In the genomic region with DNA sequence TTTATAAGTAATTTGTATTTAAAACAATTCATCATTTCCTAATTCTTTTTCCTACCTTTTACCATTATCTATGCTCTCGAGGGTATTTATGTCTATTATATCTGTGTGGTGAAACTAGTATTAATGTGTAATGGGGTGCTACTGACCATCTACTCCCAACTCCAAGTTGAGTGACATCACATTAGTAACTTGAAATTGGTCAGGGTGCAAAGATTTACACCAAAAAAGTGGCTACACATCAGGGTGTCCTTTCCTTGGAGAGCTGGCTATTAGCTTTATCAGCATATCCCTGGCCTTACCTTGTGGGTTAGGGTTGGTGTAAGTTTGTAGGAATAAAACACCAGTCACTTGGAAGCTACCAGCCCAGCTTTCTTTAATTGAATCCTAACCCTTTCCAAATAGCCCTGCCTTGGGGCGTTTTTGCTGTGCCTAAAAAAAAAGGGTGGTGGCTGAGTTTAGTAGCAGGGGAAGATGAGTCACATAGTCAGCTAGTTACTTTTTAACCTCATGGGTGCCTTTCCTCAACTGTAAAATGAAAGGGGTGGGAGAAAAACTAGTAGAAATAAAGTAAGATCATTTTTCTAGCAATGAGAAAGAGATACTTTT, we compare ENCODE assay signal across 1 cellular context.
A peak's percentile ranks its signal among the peaks of the same experiment; 100 is the strongest.
TF ChIP-seq lines count a peak whose summit lies in the region.

No MANE protein-coding gene starts in this region.

TF ChIP-seq in A549, 52 proteins besides CTCF, POLR2A, EP300 and RAD21 (continued from another document):
- TF ChIP-seq, protein P1, sequence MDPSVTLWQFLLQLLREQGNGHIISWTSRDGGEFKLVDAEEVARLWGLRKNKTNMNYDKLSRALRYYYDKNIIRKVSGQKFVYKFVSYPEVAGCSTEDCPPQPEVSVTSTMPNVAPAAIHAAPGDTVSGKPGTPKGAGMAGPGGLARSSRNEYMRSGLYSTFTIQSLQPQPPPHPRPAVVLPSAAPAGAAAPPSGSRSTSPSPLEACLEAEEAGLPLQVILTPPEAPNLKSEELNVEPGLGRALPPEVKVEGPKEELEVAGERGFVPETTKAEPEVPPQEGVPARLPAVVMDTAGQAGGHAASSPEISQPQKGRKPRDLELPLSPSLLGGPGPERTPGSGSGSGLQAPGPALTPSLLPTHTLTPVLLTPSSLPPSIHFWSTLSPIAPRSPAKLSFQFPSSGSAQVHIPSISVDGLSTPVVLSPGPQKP (IDR thresholded peaks at IDR 0.05; ENCODE audit: low read depth, low read length), result no peak
- TF ChIP-seq NFE2L2 (conservative IDR thresholded peaks at IDR 0.05; ENCODE audit: low read length), result no peak
- TF ChIP-seq EHF (CRISPR knock-in tag; IDR thresholded peaks at IDR 0.05), result no peak
- no peak for TF ChIP-seq ZSCAN20 (CRISPR knock-in tag; IDR thresholded peaks at IDR 0.05)
- TF ChIP-seq KDM5A (IDR thresholded peaks at IDR 0.05), result no peak
- TF ChIP-seq ESRRA (IDR thresholded peaks at IDR 0.05; ENCODE audit: borderline replicate concordance, low read length), result no peak
- peak; percentile 64 for TF ChIP-seq JUNB (IDR thresholded peaks at IDR 0.05)
- TF ChIP-seq KDM1A (IDR thresholded peaks at IDR 0.05; ENCODE audit: low read depth), result no peak
- TF ChIP-seq RFX5 (IDR thresholded peaks at IDR 0.05), result no peak
- TF ChIP-seq HOXA7 (CRISPR knock-in tag; IDR thresholded peaks at IDR 0.05), result no peak
- no peak for TF ChIP-seq RARB (CRISPR knock-in tag; IDR thresholded peaks at IDR 0.05)
- no peak for TF ChIP-seq EHMT2 (IDR thresholded peaks at IDR 0.05; ENCODE audit: low read depth)
- no peak for TF ChIP-seq RCOR1 (IDR thresholded peaks at IDR 0.05; ENCODE audit: low read depth, low read length)
- TF ChIP-seq MYC (IDR thresholded peaks at IDR 0.05; ENCODE audit: borderline replicate concordance, low read length), result no peak; the same call in 1 of the 2 replicates
- TF ChIP-seq, protein P2, sequence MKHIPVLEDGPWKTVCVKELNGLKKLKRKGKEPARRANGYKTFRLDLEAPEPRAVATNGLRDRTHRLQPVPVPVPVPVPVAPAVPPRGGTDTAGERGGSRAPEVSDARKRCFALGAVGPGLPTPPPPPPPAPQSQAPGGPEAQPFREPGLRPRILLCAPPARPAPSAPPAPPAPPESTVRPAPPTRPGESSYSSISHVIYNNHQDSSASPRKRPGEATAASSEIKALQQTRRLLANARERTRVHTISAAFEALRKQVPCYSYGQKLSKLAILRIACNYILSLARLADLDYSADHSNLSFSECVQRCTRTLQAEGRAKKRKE (CRISPR knock-in tag; IDR thresholded peaks at IDR 0.05; ENCODE audit: low read depth), result no peak
- TF ChIP-seq, protein P3, sequence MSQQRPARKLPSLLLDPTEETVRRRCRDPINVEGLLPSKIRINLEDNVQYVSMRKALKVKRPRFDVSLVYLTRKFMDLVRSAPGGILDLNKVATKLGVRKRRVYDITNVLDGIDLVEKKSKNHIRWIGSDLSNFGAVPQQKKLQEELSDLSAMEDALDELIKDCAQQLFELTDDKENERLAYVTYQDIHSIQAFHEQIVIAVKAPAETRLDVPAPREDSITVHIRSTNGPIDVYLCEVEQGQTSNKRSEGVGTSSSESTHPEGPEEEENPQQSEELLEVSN (IDR thresholded peaks at IDR 0.05; ENCODE audit: borderline replicate concordance, low read depth), result no peak
- TF ChIP-seq NR3C1 (IDR thresholded peaks at IDR 0.05), result no peak
- TF ChIP-seq HDAC2 (IDR thresholded peaks at IDR 0.05), result no peak
- no peak for TF ChIP-seq ZFP36 (IDR thresholded peaks at IDR 0.05; ENCODE audit: borderline replicate concordance, partially characterized antibody)
- TF ChIP-seq CBX2 (IDR thresholded peaks at IDR 0.05; ENCODE audit: borderline replicate concordance, low read depth), result no peak
- TF ChIP-seq, protein P4, sequence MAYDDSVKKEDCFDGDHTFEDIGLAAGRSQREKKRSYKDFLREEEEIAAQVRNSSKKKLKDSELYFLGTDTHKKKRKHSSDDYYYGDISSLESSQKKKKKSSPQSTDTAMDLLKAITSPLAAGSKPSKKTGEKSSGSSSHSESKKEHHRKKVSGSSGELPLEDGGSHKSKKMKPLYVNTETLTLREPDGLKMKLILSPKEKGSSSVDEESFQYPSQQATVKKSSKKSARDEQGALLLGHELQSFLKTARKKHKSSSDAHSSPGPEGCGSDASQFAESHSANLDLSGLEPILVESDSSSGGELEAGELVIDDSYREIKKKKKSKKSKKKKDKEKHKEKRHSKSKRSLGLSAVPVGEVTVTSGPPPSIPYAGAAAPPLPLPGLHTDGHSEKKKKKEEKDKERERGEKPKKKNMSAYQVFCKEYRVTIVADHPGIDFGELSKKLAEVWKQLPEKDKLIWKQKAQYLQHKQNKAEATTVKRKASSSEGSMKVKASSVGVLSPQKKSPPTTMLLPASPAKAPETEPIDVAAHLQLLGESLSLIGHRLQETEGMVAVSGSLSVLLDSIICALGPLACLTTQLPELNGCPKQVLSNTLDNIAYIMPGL (CRISPR knock-in tag; IDR thresholded peaks at IDR 0.05; ENCODE audit: borderline replicate concordance), result no peak
- TF ChIP-seq MAFK (IDR thresholded peaks at IDR 0.05; ENCODE audit: partially characterized antibody), result peak; percentile 79
- no peak for TF ChIP-seq SREBF2 (IDR thresholded peaks at IDR 0.05)
- no peak for TF ChIP-seq HOXB13 (CRISPR knock-in tag; IDR thresholded peaks at IDR 0.05; ENCODE audit: low read depth)
- TF ChIP-seq, protein P5, sequence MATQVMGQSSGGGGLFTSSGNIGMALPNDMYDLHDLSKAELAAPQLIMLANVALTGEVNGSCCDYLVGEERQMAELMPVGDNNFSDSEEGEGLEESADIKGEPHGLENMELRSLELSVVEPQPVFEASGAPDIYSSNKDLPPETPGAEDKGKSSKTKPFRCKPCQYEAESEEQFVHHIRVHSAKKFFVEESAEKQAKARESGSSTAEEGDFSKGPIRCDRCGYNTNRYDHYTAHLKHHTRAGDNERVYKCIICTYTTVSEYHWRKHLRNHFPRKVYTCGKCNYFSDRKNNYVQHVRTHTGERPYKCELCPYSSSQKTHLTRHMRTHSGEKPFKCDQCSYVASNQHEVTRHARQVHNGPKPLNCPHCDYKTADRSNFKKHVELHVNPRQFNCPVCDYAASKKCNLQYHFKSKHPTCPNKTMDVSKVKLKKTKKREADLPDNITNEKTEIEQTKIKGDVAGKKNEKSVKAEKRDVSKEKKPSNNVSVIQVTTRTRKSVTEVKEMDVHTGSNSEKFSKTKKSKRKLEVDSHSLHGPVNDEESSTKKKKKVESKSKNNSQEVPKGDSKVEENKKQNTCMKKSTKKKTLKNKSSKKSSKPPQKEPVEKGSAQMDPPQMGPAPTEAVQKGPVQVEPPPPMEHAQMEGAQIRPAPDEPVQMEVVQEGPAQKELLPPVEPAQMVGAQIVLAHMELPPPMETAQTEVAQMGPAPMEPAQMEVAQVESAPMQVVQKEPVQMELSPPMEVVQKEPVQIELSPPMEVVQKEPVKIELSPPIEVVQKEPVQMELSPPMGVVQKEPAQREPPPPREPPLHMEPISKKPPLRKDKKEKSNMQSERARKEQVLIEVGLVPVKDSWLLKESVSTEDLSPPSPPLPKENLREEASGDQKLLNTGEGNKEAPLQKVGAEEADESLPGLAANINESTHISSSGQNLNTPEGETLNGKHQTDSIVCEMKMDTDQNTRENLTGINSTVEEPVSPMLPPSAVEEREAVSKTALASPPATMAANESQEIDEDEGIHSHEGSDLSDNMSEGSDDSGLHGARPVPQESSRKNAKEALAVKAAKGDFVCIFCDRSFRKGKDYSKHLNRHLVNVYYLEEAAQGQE (IDR thresholded peaks at IDR 0.05), result no peak
- no peak for TF ChIP-seq TFCP2L1 (CRISPR knock-in tag; IDR thresholded peaks at IDR 0.05)
- no peak for TF ChIP-seq HOXB5 (CRISPR knock-in tag; IDR thresholded peaks at IDR 0.05)
- no peak for TF ChIP-seq NPAS2 (CRISPR knock-in tag; IDR thresholded peaks at IDR 0.05; ENCODE audit: borderline replicate concordance)
- no peak for TF ChIP-seq ZC3H11A (IDR thresholded peaks at IDR 0.05)
- TF ChIP-seq JUN (IDR thresholded peaks at IDR 0.05), result peak; percentile 63 to 80; a peak in 3 of 5 replicates
- peak; percentile 78 for TF ChIP-seq FOSL2 (IDR thresholded peaks at IDR 0.05)
- peak; percentile 95 for TF ChIP-seq FOSL2 (CRISPR knock-in tag; IDR thresholded peaks at IDR 0.05)
- TF ChIP-seq CBX8 (IDR thresholded peaks at IDR 0.05), result no peak
- TF ChIP-seq ZNF302 (CRISPR knock-in tag; IDR thresholded peaks at IDR 0.05), result no peak
- TF ChIP-seq, protein P6, sequence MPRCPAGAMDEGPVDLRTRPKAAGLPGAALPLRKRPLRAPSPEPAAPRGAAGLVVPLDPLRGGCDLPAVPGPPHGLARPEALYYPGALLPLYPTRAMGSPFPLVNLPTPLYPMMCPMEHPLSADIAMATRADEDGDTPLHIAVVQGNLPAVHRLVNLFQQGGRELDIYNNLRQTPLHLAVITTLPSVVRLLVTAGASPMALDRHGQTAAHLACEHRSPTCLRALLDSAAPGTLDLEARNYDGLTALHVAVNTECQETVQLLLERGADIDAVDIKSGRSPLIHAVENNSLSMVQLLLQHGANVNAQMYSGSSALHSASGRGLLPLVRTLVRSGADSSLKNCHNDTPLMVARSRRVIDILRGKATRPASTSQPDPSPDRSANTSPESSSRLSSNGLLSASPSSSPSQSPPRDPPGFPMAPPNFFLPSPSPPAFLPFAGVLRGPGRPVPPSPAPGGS (IDR thresholded peaks at IDR 0.05), result no peak
- no peak for TF ChIP-seq CEBPB (IDR thresholded peaks at IDR 0.05)
- peak; percentile 48; the same call in 1 of the 2 replicates for TF ChIP-seq GATA3 (IDR thresholded peaks at IDR 0.05; ENCODE audit: borderline replicate concordance)
